Comparison of ENCODE assay signal across 8 cellular contexts in genomic region chr10:77637986-77638765, GRCh38. TPM values are rescaled to one million over a fixed set of nuclear protein-coding genes. Genes with fewer than 3 reads are reported as not detected.
DNase-seq lines count a peak whose midpoint lies in the region; ATAC-seq and TF ChIP-seq lines count a peak whose summit lies in the region.

No MANE protein-coding gene starts in this region.

- H3K4me1 ChIP-seq in iPS DF 6.9 (ENCODE audit: control insufficient read depth, insufficient read depth, low read length) (peaks cover 7% of the 10 kb centered on the region), smooth muscle cell (ENCODE audit: low read depth) (peaks cover 23% of the 10 kb centered on the region)

- H3K36me3 ChIP-seq in iPS DF 6.9 (ENCODE audit: control insufficient read depth, insufficient read depth, low read length) (no peaks in the 10 kb centered on the region), smooth muscle cell (ENCODE audit: low read depth) (no peaks in the 10 kb centered on the region)

- POLR2A ChIA-PET in AG04450 (lab: Yijun Ruan, JAX), result interaction anchor here (1.3 kb wide), 1 partner anchor 133 kb away, joined by 3 read pairs; no protein-coding TSS in a partner anchor
- POLR2A ChIA-PET in HEK293T (lab: Yijun Ruan, JAX), result interaction anchor here (1.0 kb wide), 1 partner anchor 248 kb away, joined by 3 read pairs; no protein-coding TSS in a partner anchor

- H2AFZ ChIP-seq in smooth muscle cell (ENCODE audit: low read depth), result peak overlapping the region; percentile 69

- peak overlapping the region; percentile 91 for H3K4me3 ChIP-seq in AG04450 (ENCODE audit: low read depth, low read length)
- peak overlapping the region; percentile 59 for H3K4me3 ChIP-seq in iPS DF 6.9 (ENCODE audit: low read length)
- H3K4me3 ChIP-seq in smooth muscle cell, result peak overlapping the region; percentile 67

- H3K27ac Mint-ChIP-seq in activated naive CD8-positive, alpha-beta T cell treated with anti-CD3 and anti-CD28 coated beads for 36 hours, result no peak overlapping the region
- no peak overlapping the region for H3K27ac Mint-ChIP-seq in activated T-helper 2 cell treated with anti-CD3 and anti-CD28 coated beads, Interferon-gamma antibody, Interleukin-2, Interleukin-4, amounts not matched to agents 10 μg/mL and 5 μg/mL and 100 μg/mL, durations not matched to agents 14 hours and 24 hours and 36 hours

- TF ChIP-seq CTCF in AG04450 (IDR thresholded peaks at IDR 0.05; ENCODE audit: low read depth, low read length), result no peak
- no peak for TF ChIP-seq CTCF in smooth muscle cell (IDR thresholded peaks at IDR 0.05; ENCODE audit: borderline replicate concordance, insufficient read depth, poor library complexity, severe bottlenecking)

- H3K9ac ChIP-seq in smooth muscle cell (ENCODE audit: low read depth), result no peak overlapping the region

- peaks cover 78% of the 10 kb centered on the region for H3K27me3 Mint-ChIP-seq in activated naive CD8-positive, alpha-beta T cell treated with anti-CD3 and anti-CD28 coated beads for 36 hours
- H3K27me3 Mint-ChIP-seq in activated T-helper 2 cell treated with anti-CD3 and anti-CD28 coated beads, Interferon-gamma antibody, Interleukin-2, Interleukin-4, amounts not matched to agents 10 μg/mL and 5 μg/mL and 100 μg/mL, durations not matched to agents 14 hours and 24 hours and 36 hours (ENCODE audit: low read depth), result peaks cover 68% of the 10 kb centered on the region

- H3K4me1 Mint-ChIP-seq in activated naive CD8-positive, alpha-beta T cell treated with anti-CD3 and anti-CD28 coated beads for 36 hours, result peaks cover 4% of the 10 kb centered on the region
- peaks cover 2% of the 10 kb centered on the region for H3K4me1 Mint-ChIP-seq in activated T-helper 2 cell treated with anti-CD3 and anti-CD28 coated beads, Interferon-gamma antibody, Interleukin-2, Interleukin-4, amounts not matched to agents 10 μg/mL and 5 μg/mL and 100 μg/mL, durations not matched to agents 14 hours and 24 hours and 36 hours (ENCODE audit: low read depth)

- H3K9me3 Mint-ChIP-seq in activated naive CD8-positive, alpha-beta T cell treated with anti-CD3 and anti-CD28 coated beads for 36 hours, result no peaks in the 10 kb centered on the region
- no peaks in the 10 kb centered on the region for H3K9me3 Mint-ChIP-seq in activated T-helper 2 cell treated with anti-CD3 and anti-CD28 coated beads, Interferon-gamma antibody, Interleukin-2, Interleukin-4, amounts not matched to agents 10 μg/mL and 5 μg/mL and 100 μg/mL, durations not matched to agents 14 hours and 24 hours and 36 hours

- H3K79me2 ChIP-seq in smooth muscle cell (ENCODE audit: low read depth), result no peaks in the 10 kb centered on the region

- no peak for DNase-seq in AG04450 (ENCODE audit: low read depth, low spot score)
- peak; percentile 36 for DNase-seq in HEK293T (ENCODE audit: extremely low spot score)
- DNase-seq in activated naive CD8-positive, alpha-beta T cell treated with anti-CD3 and anti-CD28 coated beads for 36 hours, result peak; percentile 12
- no peak for DNase-seq in iPS DF 6.9 (ENCODE audit: low read depth, low spot score)
- DNase-seq in smooth muscle cell (lab: John Stamatoyannopoulos, UW; ENCODE audit: unreplicated experiment), result no peak
- no peak for DNase-seq in activated T-helper 2 cell treated with anti-CD3 and anti-CD28 coated beads, Interferon-gamma antibody, Interleukin-2, Interleukin-4, amounts not matched to agents 10 μg/mL and 5 μg/mL and 100 μg/mL, durations not matched to agents 14 hours and 24 hours and 36 hours (ENCODE audit: low spot score)

- peak overlapping the region; percentile 73 for H3K4me3 Mint-ChIP-seq in activated naive CD8-positive, alpha-beta T cell treated with anti-CD3 and anti-CD28 coated beads for 36 hours
- no peak overlapping the region for H3K4me3 Mint-ChIP-seq in activated T-helper 2 cell treated with anti-CD3 and anti-CD28 coated beads, Interferon-gamma antibody, Interleukin-2, Interleukin-4, amounts not matched to agents 10 μg/mL and 5 μg/mL and 100 μg/mL, durations not matched to agents 14 hours and 24 hours and 36 hours (ENCODE audit: low read depth)

- H3K9me3 ChIP-seq in AG04450 (ENCODE audit: control insufficient read depth, insufficient read depth, low read length), result no peaks in the 10 kb centered on the region
- no peaks in the 10 kb centered on the region for H3K9me3 ChIP-seq in iPS DF 6.9 (ENCODE audit: control insufficient read depth, insufficient read depth, low read length)
- H3K9me3 ChIP-seq in smooth muscle cell (replicated peaks; ENCODE audit: low read depth), result no peaks in the 10 kb centered on the region

- H3K27ac ChIP-seq in AG04450 (ENCODE audit: low read depth, low read length) (no peak overlapping the region), iPS DF 6.9 (ENCODE audit: low read length) (no peak overlapping the region), smooth muscle cell (ENCODE audit: low read depth) (no peak overlapping the region)

- H3K4me2 ChIP-seq in smooth muscle cell, result peak overlapping the region; percentile 96

- no CpG with 5 or more reads among the region's 104 CpGs for WGBS in iPS DF 6.9 (ENCODE audit: insufficient coverage, insufficient read length)
- 1% methylated on average over 65 of the region's 104 CpGs for WGBS in smooth muscle cell (ENCODE audit: low lambda C conversion rate)

- ATAC-seq in HG03571 (IDR thresholded peaks at IDR 0.05; ENCODE audit: unreplicated experiment) (no peak), HG03378 (IDR thresholded peaks at IDR 0.05; ENCODE audit: unreplicated experiment) (no peak)

- no peaks in the 10 kb centered on the region for H3K36me3 Mint-ChIP-seq in activated naive CD8-positive, alpha-beta T cell treated with anti-CD3 and anti-CD28 coated beads for 36 hours
- no peaks in the 10 kb centered on the region for H3K36me3 Mint-ChIP-seq in activated T-helper 2 cell treated with anti-CD3 and anti-CD28 coated beads, Interferon-gamma antibody, Interleukin-2, Interleukin-4, amounts not matched to agents 10 μg/mL and 5 μg/mL and 100 μg/mL, durations not matched to agents 14 hours and 24 hours and 36 hours (ENCODE audit: low read depth)

- H3F3A ChIP-seq in smooth muscle cell (ENCODE audit: low read depth), result no peaks in the 10 kb centered on the region

- intact Hi-C loops in activated T-helper 2 cell treated with anti-CD3 and anti-CD28 coated beads, Interferon-gamma antibody, Interleukin-2, Interleukin-4, amounts not matched to agents 10 μg/mL and 5 μg/mL and 100 μg/mL, durations not matched to agents 14 hours and 24 hours and 36 hours (cut with micrococcal nuclease), result no loop called here

- CTCF ChIA-PET in AG04450 (lab: Charles Lee), result interaction anchor here (1.0 to 6.8 kb wide), 3 partner anchors 464 to 473 kb away, joined by 4 to 199 read pairs (median 14); no protein-coding TSS in a partner anchor
- CTCF ChIA-PET in HEK293T (lab: Yijun Ruan, JAX), result interaction anchor here (1.1 kb wide), 1 partner anchor 73 kb away, joined by 3 read pairs; no protein-coding TSS in a partner anchor

- H4K20me1 ChIP-seq in smooth muscle cell (ENCODE audit: low read depth), result no peaks in the 10 kb centered on the region

- H3K27me3 ChIP-seq in AG04450 (ENCODE audit: control insufficient read depth, insufficient read depth, low read length) (no peaks in the 10 kb centered on the region), iPS DF 6.9 (ENCODE audit: control insufficient read depth, insufficient read depth, low read length) (peaks cover 32% of the 10 kb centered on the region), smooth muscle cell (ENCODE audit: low read depth) (peaks cover 61% of the 10 kb centered on the region)

TF ChIP-seq in HEK293T, 16 proteins besides CTCF, POLR2A, EP300 and RAD21:
- TF ChIP-seq ARNT (IDR thresholded peaks at IDR 0.05), result no peak
- no peak for TF ChIP-seq TARDBP (IDR thresholded peaks at IDR 0.05)
- TF ChIP-seq ELF4 (IDR thresholded peaks at IDR 0.05), result no peak
- TF ChIP-seq L3MBTL2 (conservative IDR thresholded peaks at IDR 0.05), result no peak
- no peak for TF ChIP-seq LEF1 (IDR thresholded peaks at IDR 0.05; ENCODE audit: borderline replicate concordance)
- no peak for TF ChIP-seq FOXA1 (IDR thresholded peaks at IDR 0.05)
- TF ChIP-seq FOXK2 (IDR thresholded peaks at IDR 0.05), result no peak
- TF ChIP-seq SP1 (IDR thresholded peaks at IDR 0.05), result no peak
- no peak for TF ChIP-seq BHLHE40 (IDR thresholded peaks at IDR 0.05; ENCODE audit: borderline replicate concordance)
- TF ChIP-seq SUZ12 (IDR thresholded peaks at IDR 0.05), result no peak
TF ChIP-seq in HEK293T: peak in this region for 0.

RNA-seq across cellular contexts. Expression of gene KCNMA1, which starts 0.6 kb away (rescaled TPM):
- 58.8 and 60.0 TPM in 2 replicates for polyA plus RNA-seq in AG04450 (2011; rRNA removed)
- polyA minus RNA-seq in AG04450 (2011; rRNA and poly(A)+ RNA removed), result 120 and 127 TPM in 2 replicates
- not detected for total RNA-seq in activated naive CD8-positive, alpha-beta T cell treated with anti-CD3 and anti-CD28 coated beads for 36 hours
- 13.5 and 23.4 TPM in 2 replicates for total RNA-seq in smooth muscle cell
- 9.1 and 25.5 TPM in 2 replicates for polyA plus RNA-seq in smooth muscle cell
- 0.14 and 0.21 TPM in 2 replicates for total RNA-seq in activated T-helper 2 cell treated with anti-CD3 and anti-CD28 coated beads, Interferon-gamma antibody, Interleukin-2, Interleukin-4, amounts not matched to agents 10 μg/mL and 5 μg/mL and 100 μg/mL, durations not matched to agents 14 hours and 24 hours and 36 hours

Comparison
In these comparisons a context has a peak if more than half of its experiments do, and no peak if none do; other contexts are left out.
1. DNase-seq: peak in HEK293T (single experiment) and activated naive CD8-positive, alpha-beta T cell treated with anti-CD3 and anti-CD28 coated beads for 36 hours (single experiment); none in AG04450 (single experiment), iPS DF 6.9 (single experiment), smooth muscle cell (single experiment) and activated T-helper 2 cell treated with anti-CD3 and anti-CD28 coated beads, Interferon-gamma antibody, Interleukin-2, Interleukin-4, amounts not matched to agents 10 μg/mL and 5 μg/mL and 100 μg/mL, durations not matched to agents 14 hours and 24 hours and 36 hours (single experiment).
2. RNA of gene KCNMA1, which starts 0.6 kb away (total RNA-seq): 13.5 to 23.4 TPM in smooth muscle cell; 0.14 to 0.21 TPM in activated T-helper 2 cell treated with anti-CD3 and anti-CD28 coated beads, Interferon-gamma antibody, Interleukin-2, Interleukin-4, amounts not matched to agents 10 μg/mL and 5 μg/mL and 100 μg/mL, durations not matched to agents 14 hours and 24 hours and 36 hours and not detected in activated naive CD8-positive, alpha-beta T cell treated with anti-CD3 and anti-CD28 coated beads for 36 hours; every median in the first group is over 10 times any median in the second.
3. Peak in every context shown above with its lines, with median percentiles within 50 percentile points of each other: H3K4me3 ChIP-seq.